Comparison of ENCODE assay signal across 13 cellular contexts in genomic region chr12:94074216-94074969, GRCh38.
DNase-seq lines count a peak whose midpoint lies in the region; FAIRE-seq and TF ChIP-seq lines count a peak whose summit lies in the region.
"Had no signal": no experiment of that assay in that cellular context is flagged by ENCODE, and none has a peak within 500 bp of the region (broad histone marks: within the 10 kb centered on the region; RNA-seq: fewer than 3 reads in every experiment).

No MANE protein-coding gene starts in this region.

- no peaks in the 10 kb centered on the region for H4K20me1 ChIP-seq in H1 (replicated peaks in 1 of 2; ENCODE audit: control insufficient read depth in 1 of 2, insufficient read depth in 2 of 2, low read length in 2 of 2)
- no peaks in the 10 kb centered on the region for H4K20me1 ChIP-seq in PC-9 (ENCODE audit: insufficient read depth)
- H4K20me1 ChIP-seq in mammary epithelial cell (ENCODE audit: insufficient read depth, low read length): no peaks in the 10 kb centered on the region
- H4K20me1 ChIP-seq: BLaER1 treated with 17β-estradiol and CSF1 and Interleukin-3, amounts not matched to agents 10 nM and 100 nM had no signal

- 85% methylated on average over 14 of the region's 14 CpGs; no CpG with 5 or more reads in 1 of the 2 experiments for WGBS in H1 (ENCODE audit: extremely low coverage in 1 of 2, insufficient coverage in 1 of 2, insufficient read length in 1 of 2, insufficient replicate concordance in 2 of 2, low coverage in 1 of 2, low lambda C conversion rate in 2 of 2, missing lambda C conversion rate in 1 of 2), 2 experiments
- 39% methylated on average over 14 of the region's 14 CpGs for WGBS in mammary epithelial cell (ENCODE audit: low coverage, missing lambda C conversion rate)

- FAIRE-seq in H1 (lab: Jason Lieb, UNC): no peak
- FAIRE-seq: GM18507 had no signal

- no peak overlapping the region for H2BK15ac ChIP-seq in H1 (ENCODE audit: low read length)

- H3K9me3 ChIP-seq in HEK293 (ENCODE audit: control insufficient read depth, insufficient read depth, low read depth, low read length): no peaks in the 10 kb centered on the region
- no peaks in the 10 kb centered on the region for H3K9me3 ChIP-seq in H1 (ENCODE audit: insufficient read depth in 2 of 2, low read depth in 1 of 2, low read length in 1 of 2)
- no peaks in the 10 kb centered on the region for H3K9me3 ChIP-seq in subcutaneous abdominal adipose tissue (ENCODE audit: control insufficient read depth in 5 of 5, low read length in 5 of 5)
- no peaks in the 10 kb centered on the region for H3K9me3 ChIP-seq in PC-9 (ENCODE audit: insufficient read depth, low read depth)
- no peaks in the 10 kb centered on the region for H3K9me3 ChIP-seq in mammary epithelial cell (replicated peaks; ENCODE audit: insufficient read depth, low read length)
- H3K9me3 ChIP-seq: BLaER1 treated with 17β-estradiol and CSF1 and Interleukin-3, amounts not matched to agents 10 nM and 100 nM had no signal

- H3K79me1 ChIP-seq in H1 (ENCODE audit: low read depth, low read length): no peaks in the 10 kb centered on the region

- no peak overlapping the region for H3K4me2 ChIP-seq in H1 (ENCODE audit: insufficient read depth in 1 of 2, low read depth in 2 of 2, low read length in 2 of 2)
- no peak overlapping the region for H3K4me2 ChIP-seq in PC-9
- no peak overlapping the region for H3K4me2 ChIP-seq in mammary epithelial cell (ENCODE audit: insufficient read depth, low read depth, low read length)

- no peak overlapping the region for H2BK12ac ChIP-seq in H1 (ENCODE audit: low read depth, low read length)

- H3K23me2 ChIP-seq in H1 (ENCODE audit: low read depth, low read length): no peaks in the 10 kb centered on the region

- H3K4ac ChIP-seq in H1 (replicated peaks; ENCODE audit: insufficient read length, low read depth, low read length): no peak overlapping the region

- no peak overlapping the region for H3K18ac ChIP-seq in H1 (ENCODE audit: extremely low read depth, low read length)

- H3K14ac ChIP-seq in H1 (ENCODE audit: insufficient read length): no peak overlapping the region

- H3K9ac ChIP-seq in H1 (replicated peaks in 1 of 4; ENCODE audit: extremely low read depth in 1 of 4, low read depth in 3 of 4, low read length in 3 of 4) (no peak overlapping the region), subcutaneous abdominal adipose tissue (ENCODE audit: low read length in 5 of 5) (peak overlapping the region in 1 of 5 donors; percentile 48), mammary epithelial cell (ENCODE audit: insufficient read depth, low read length) (no peak overlapping the region)
- H3K9ac ChIP-seq: BLaER1 treated with 17β-estradiol and CSF1 and Interleukin-3, amounts not matched to agents 10 nM and 100 nM had no signal

- CTCF ChIA-PET in HEK293 (lab: Yijun Ruan, JAX) (interaction anchor here (0.5 to 4.5 kb wide), 23 partner anchors 9 to 571 kb away, joined by 3 to 55 read pairs (median 4); no protein-coding TSS in a partner anchor), H1 (lab: Charles Lee; ENCODE audit: partially characterized antibody) (interaction anchor here (0.7 to 12.9 kb wide), 41 partner anchors 9 to 1322 kb away, joined by 3 to 152 read pairs (median 6); no protein-coding TSS in a partner anchor), PC-9 (lab: Charles Lee) (interaction anchor here (0.6 to 0.7 kb wide), 4 partner anchors 306 to 939 kb away, joined by 3 to 9 read pairs (median 6); no protein-coding TSS in a partner anchor), mammary epithelial cell (lab: Charles Lee; ENCODE audit: low non-redundant PET) (interaction anchor here (0.6 to 1.5 kb wide), 4 partner anchors 22 to 30 kb away, joined by 5 to 15 read pairs (median 12); no protein-coding TSS in a partner anchor)

- no peak overlapping the region for H3K56ac ChIP-seq in H1 (replicated peaks; ENCODE audit: insufficient read length, low read depth, low read length)

- TF ChIP-seq POLR2A in H1 (IDR thresholded peaks at IDR 0.05; ENCODE audit: control extremely low read depth in 1 of 2, low read depth in 2 of 2, low read length in 2 of 2): no peak

- H2BK5ac ChIP-seq in H1 (ENCODE audit: low read depth, low read length): no peak overlapping the region

- in situ Hi-C loops in mammary epithelial cell (cut with MboI; ENCODE audit: low sequenced_read_pairs in 2 of 2): no loop called here

- no peak overlapping the region for H2BK20ac ChIP-seq in H1 (ENCODE audit: low read length)

- DNase-seq in H1 (ENCODE audit: low read depth in 1 of 2, low spot score in 2 of 2): no peak
- peak; percentile 34 for DNase-seq in midbrain (lab: John Stamatoyannopoulos, UW)
- DNase-seq in PC-9: no peak
- DNase-seq in NCI-H1105 treated with DMSO at 0.1 percent for 48 hours (lab: John Stamatoyannopoulos, UW): no peak
- DNase-seq in mammary epithelial cell: no peak
- no peak for DNase-seq in COR-L47 (lab: John Stamatoyannopoulos, UW)
- DNase-seq: activated CD8-positive, alpha-beta memory T cell treated with anti-CD3 and anti-CD28 coated beads, Interleukin-2, amount 50 U/mL, for 4 hours; effector CD4-positive, alpha-beta T cell; NCI-H526 treated with DMSO at 0.1 percent for 48 hours had no signal

- H3F3A ChIP-seq in PC-9 (ENCODE audit: insufficient read depth, low read depth): no peaks in the 10 kb centered on the region

- no peak for TF ChIP-seq EP300 in H1 (IDR thresholded peaks at IDR 0.05; ENCODE audit: borderline replicate concordance in 1 of 2, low read depth in 2 of 2, low read length in 2 of 2)

- H3K36me3 ChIP-seq in HEK293 (ENCODE audit: control insufficient read depth in 2 of 2, insufficient read depth in 1 of 2, low read length in 2 of 2): no peaks in the 10 kb centered on the region
- no peaks in the 10 kb centered on the region for H3K36me3 ChIP-seq in H1 (ENCODE audit: control insufficient read depth in 2 of 4, insufficient read depth in 4 of 4, low read length in 3 of 4)
- H3K36me3 ChIP-seq in subcutaneous abdominal adipose tissue (ENCODE audit: control insufficient read depth in 5 of 5, insufficient read depth in 5 of 5, low read length in 5 of 5): no peaks in the 10 kb centered on the region
- H3K36me3 ChIP-seq in PC-9 (ENCODE audit: low read depth): no peaks in the 10 kb centered on the region
- no peaks in the 10 kb centered on the region for H3K36me3 ChIP-seq in mammary epithelial cell (ENCODE audit: insufficient read depth, low read length)
- H3K36me3 ChIP-seq: BLaER1 treated with 17β-estradiol and CSF1 and Interleukin-3, amounts not matched to agents 10 nM and 100 nM had no signal

- dilution Hi-C loops in mammary epithelial cell (cut with HindIII; ENCODE audit: low sequenced_read_pairs): no loop called here

- peak overlapping the region; percentile 84; the same call in 1 of the 2 replicates for H2AFZ ChIP-seq in H1 (ENCODE audit: low read length)
- H2AFZ ChIP-seq in PC-9: no peak overlapping the region
- no peak overlapping the region for H2AFZ ChIP-seq in mammary epithelial cell (ENCODE audit: low read depth, low read length)

- H4K8ac ChIP-seq in H1 (ENCODE audit: extremely low read depth, insufficient read depth, low read length): no peak overlapping the region

- BruUV-seq in PC-9 (replicated peaks; lab: Mats Ljungman, UMichigan) (no TSS peak), mammary epithelial cell (replicated peaks; lab: Mats Ljungman, UMichigan) (no TSS peak)

- no peak for TF ChIP-seq CTCF in HEK293 (tag by site-specific recombination; IDR thresholded peaks at IDR 0.05)
- no peak for TF ChIP-seq CTCF in H1 (IDR thresholded peaks at IDR 0.05; ENCODE audit: control extremely low read depth in 1 of 3, insufficient read depth in 1 of 3, low read depth in 1 of 3, low read length in 3 of 3)
- TF ChIP-seq CTCF in PC-9 (conservative IDR thresholded peaks at IDR 0.05): no peak
- TF ChIP-seq CTCF in mammary epithelial cell (conservative IDR thresholded peaks at IDR 0.05 in 1 of 2, IDR thresholded peaks at IDR 0.05 in 1 of 2; ENCODE audit: extremely low read depth in 1 of 2, insufficient read depth in 1 of 2, low read depth in 1 of 2, low read length in 2 of 2): no peak

- TF ChIP-seq RAD21 in H1 (IDR thresholded peaks at IDR 0.05 in 1 of 2, conservative IDR thresholded peaks at IDR 0.05 in 1 of 2; ENCODE audit: low read depth in 2 of 2, low read length in 2 of 2): no peak

- POLR2A ChIA-PET in HEK293 (lab: Yijun Ruan, JAX): interaction anchor here (1.2 kb wide), 1 partner anchor 505 kb away, joined by 4 read pairs; no protein-coding TSS in a partner anchor
- POLR2A ChIA-PET in H1 (lab: Charles Lee; ENCODE audit: partially characterized antibody): interaction anchor here (1.2 to 1.3 kb wide), 2 partner anchors 19 to 505 kb away, joined by 3 to 4 read pairs; no protein-coding TSS in a partner anchor
- POLR2A ChIA-PET in PC-9 (lab: Charles Lee; ENCODE audit: unreplicated experiment): no interaction called here

- H4K5ac ChIP-seq in H1 (ENCODE audit: insufficient read length, low read depth, low read length): no peak overlapping the region

- intact Hi-C loops in PC-9 (cut with micrococcal nuclease; ENCODE audit: unreplicated experiment) (no loop called here), mammary epithelial cell (cut with micrococcal nuclease) (loop anchor here (2.0 kb wide), 1 partner anchor 26 kb away; no protein-coding TSS in a partner anchor)

- H3K4me1 ChIP-seq in HEK293 (ENCODE audit: control insufficient read depth, insufficient read depth, low read length): no peaks in the 10 kb centered on the region
- peaks cover 0 to 3% (median 0%) of the 10 kb centered on the region in 4 experiments; a peak in 1 of 7 replicates for H3K4me1 ChIP-seq in H1 (replicated peaks in 1 of 4; ENCODE audit: control insufficient read depth in 3 of 4, insufficient read depth in 4 of 4, low read length in 3 of 4)
- peaks cover 10 to 28% (median 19%) of the 10 kb centered on the region in 5 donors for H3K4me1 ChIP-seq in subcutaneous abdominal adipose tissue (ENCODE audit: control insufficient read depth in 5 of 5, insufficient read depth in 5 of 5, low read length in 5 of 5)
- H3K4me1 ChIP-seq in PC-9 (replicated peaks; ENCODE audit: insufficient read depth): no peaks in the 10 kb centered on the region
- peaks cover 4% of the 10 kb centered on the region for H3K4me1 ChIP-seq in mammary epithelial cell (ENCODE audit: insufficient read depth, low read length)

- no peak overlapping the region for H3K23ac ChIP-seq in H1 (ENCODE audit: insufficient read length)

- no peaks in the 10 kb centered on the region for H3K79me2 ChIP-seq in H1 (ENCODE audit: control insufficient read depth in 1 of 2, insufficient read depth in 2 of 2, low read length in 2 of 2)
- no peaks in the 10 kb centered on the region for H3K79me2 ChIP-seq in PC-9 (ENCODE audit: low read depth)
- no peaks in the 10 kb centered on the region for H3K79me2 ChIP-seq in mammary epithelial cell (ENCODE audit: insufficient read depth, low read length)

- no peaks in the 10 kb centered on the region for H3K9me2 ChIP-seq in PC-9 (ENCODE audit: insufficient read depth)

- no peak overlapping the region for H3K4me3 ChIP-seq in HEK293 (ENCODE audit: low read depth, low read length)
- no peak overlapping the region for H3K4me3 ChIP-seq in H1 (ENCODE audit: extremely low read depth in 1 of 4, insufficient read depth in 2 of 4, low read depth in 3 of 4, low read length in 4 of 4)
- H3K4me3 ChIP-seq in subcutaneous abdominal adipose tissue (ENCODE audit: low read depth in 1 of 5, low read length in 5 of 5): peak overlapping the region in 1 of 5 donors; percentile 27
- no peak overlapping the region for H3K4me3 ChIP-seq in PC-9
- no peak overlapping the region for H3K4me3 ChIP-seq in mammary epithelial cell (replicated peaks in 1 of 3; ENCODE audit: insufficient read depth in 1 of 3, low read depth in 2 of 3, low read length in 3 of 3)
- H3K4me3 ChIP-seq: BLaER1 treated with 17β-estradiol and CSF1 and Interleukin-3, amounts not matched to agents 10 nM and 100 nM had no signal

- no peak overlapping the region for H2AK5ac ChIP-seq in H1 (ENCODE audit: low read depth, low read length)

- H2BK120ac ChIP-seq in H1 (replicated peaks; ENCODE audit: low read depth, low read length): no peak overlapping the region

- H3K27ac ChIP-seq in HEK293 (ENCODE audit: extremely low read depth, low read depth, low read length): no peak overlapping the region
- H3K27ac ChIP-seq in H1 (ENCODE audit: low read depth, low read length): no peak overlapping the region
- peak overlapping the region; percentile 54 for H3K27ac ChIP-seq in subcutaneous abdominal adipose tissue (ENCODE audit: low read depth, low read length)
- no peak overlapping the region for H3K27ac ChIP-seq in PC-9
- H3K27ac ChIP-seq in mammary epithelial cell (ENCODE audit: insufficient read depth, low read depth, low read length): no peak overlapping the region
- H3K27ac ChIP-seq: BLaER1 treated with 17β-estradiol and CSF1 and Interleukin-3, amounts not matched to agents 10 nM and 100 nM had no signal

- H4K91ac ChIP-seq in H1 (replicated peaks; ENCODE audit: insufficient read length, low read length): no peak overlapping the region

- no peaks in the 10 kb centered on the region for H3K27me3 ChIP-seq in H1 (replicated peaks in 1 of 4; ENCODE audit: control insufficient read depth in 3 of 4, extremely low read depth in 1 of 4, insufficient read depth in 3 of 4, low read length in 3 of 4)
- no peaks in the 10 kb centered on the region for H3K27me3 ChIP-seq in subcutaneous abdominal adipose tissue (ENCODE audit: control insufficient read depth in 5 of 5, insufficient read depth in 4 of 5, low read length in 5 of 5)
- no peaks in the 10 kb centered on the region for H3K27me3 ChIP-seq in PC-9 (ENCODE audit: insufficient read depth, low read depth)
- peaks cover 5% of the 10 kb centered on the region for H3K27me3 ChIP-seq in mammary epithelial cell (ENCODE audit: insufficient read depth, low read length)
- H3K27me3 ChIP-seq: BLaER1 treated with 17β-estradiol and CSF1 and Interleukin-3, amounts not matched to agents 10 nM and 100 nM had no signal
